In the genomic region with DNA sequence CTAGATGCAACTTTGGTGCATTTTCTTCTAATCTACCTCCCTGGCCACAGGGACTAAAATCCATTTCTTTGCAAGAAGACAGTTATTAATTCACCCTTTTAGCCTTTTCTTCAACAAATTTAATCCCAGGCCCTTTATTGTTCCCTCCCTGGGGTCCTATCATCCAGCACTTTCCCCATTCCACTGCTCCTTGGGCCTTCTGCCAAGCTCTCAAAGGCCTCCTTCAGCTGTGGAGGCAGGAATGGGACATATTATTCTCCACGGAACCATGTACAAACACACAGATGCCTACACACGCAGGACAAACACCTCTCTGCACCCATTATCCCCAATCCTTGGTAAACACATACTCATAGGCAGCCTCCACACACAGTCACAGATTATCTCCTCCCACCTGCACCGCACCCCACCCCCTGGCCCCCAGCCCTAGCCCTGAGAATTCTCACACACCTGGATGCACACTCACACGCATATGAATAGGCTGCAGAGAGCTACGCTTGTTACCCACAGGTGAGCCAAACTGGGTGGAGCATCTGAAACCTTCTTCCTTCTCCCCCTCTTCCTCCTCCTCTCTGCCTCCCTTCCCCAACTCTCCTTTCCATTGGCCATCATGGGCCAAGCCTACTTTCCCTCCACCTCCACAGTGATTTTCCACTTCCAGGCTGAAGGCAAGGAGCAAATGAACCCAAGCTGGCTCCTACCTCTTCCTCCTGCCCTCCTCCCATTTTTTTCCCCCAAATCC, we compare ENCODE assay signal across 14 cellular contexts. TPM values are rescaled to one million over a fixed set of nuclear protein-coding genes. Genes with fewer than 3 reads are reported as not detected.
A peak's percentile ranks its signal among the peaks of the same experiment; 100 is the strongest.
DNase-seq lines count a peak whose midpoint lies in the region; ATAC-seq and TF ChIP-seq lines count a peak whose summit lies in the region.
"Had no signal": no experiment of that assay in that cellular context is flagged by ENCODE, and none has a peak within 500 bp of the region (broad histone marks: within the 10 kb centered on the region; RNA-seq: fewer than 3 reads in every experiment).

No MANE protein-coding gene starts in this region.

- H2AFZ ChIP-seq in SK-N-SH (ENCODE audit: low read depth): no peak overlapping the region
- H2AFZ ChIP-seq in PC-3 (ENCODE audit: low read length): no peak overlapping the region
- no peak overlapping the region for H2AFZ ChIP-seq in smooth muscle cell (ENCODE audit: low read depth)
- no peak overlapping the region for H2AFZ ChIP-seq in MM.1S (ENCODE audit: low read length)

- intact Hi-C loops in PC-3 (cut with micrococcal nuclease): no loop called here

- DNase-seq in SK-N-SH (no peak), PC-3 (peak; percentile 91), smooth muscle cell (lab: John Stamatoyannopoulos, UW; ENCODE audit: unreplicated experiment) (no peak), MM.1S (no peak)
- no peak for DNase-seq in stimulated activated naive CD8-positive, alpha-beta T cell treated with anti-CD3 and anti-CD28 coated beads, Interleukin-15, amount 100 ng/mL, for 72 hours
- DNase-seq: ACHN; activated CD8-positive, alpha-beta memory T cell treated with anti-CD3 and anti-CD28 coated beads for 24 hours; hypothalamus; OCI-M1 had no signal

- H3K9me2 ChIP-seq in SK-N-SH (no peaks in the 10 kb centered on the region), PC-3 (replicated peaks; ENCODE audit: low read length) (no peaks in the 10 kb centered on the region), MM.1S (replicated peaks; ENCODE audit: insufficient read depth, low read length) (no peaks in the 10 kb centered on the region)

- H3K79me2 ChIP-seq in SK-N-SH (ENCODE audit: insufficient read depth) (peaks cover 12% of the 10 kb centered on the region; the same call in 1 of the 2 replicates), PC-3 (ENCODE audit: low read length) (peaks cover 24% of the 10 kb centered on the region; the same call in 1 of the 2 replicates), smooth muscle cell (ENCODE audit: low read depth) (no peaks in the 10 kb centered on the region), MM.1S (ENCODE audit: low read length) (no peaks in the 10 kb centered on the region)

- ATAC-seq in SK-N-SH treated with all-trans-retinoic acid at 6 μM for 48 hours: no peak
- peak; percentile 2 for ATAC-seq in PC-3
- no peak for ATAC-seq in HG03097 (IDR thresholded peaks at IDR 0.05; ENCODE audit: low FRiP score, unreplicated experiment)
- ATAC-seq in stimulated activated naive CD8-positive, alpha-beta T cell treated with anti-CD3 and anti-CD28 coated beads, Interleukin-15, amount 100 ng/mL, for 72 hours: no peak

- 84% methylated on average over 5 of the region's 5 CpGs for WGBS in SK-N-SH (ENCODE audit: low lambda C conversion rate)
- WGBS in smooth muscle cell (ENCODE audit: low lambda C conversion rate): 87% methylated on average over 5 of the region's 5 CpGs

- H3K4me3 ChIP-seq in SK-N-SH (ENCODE audit: low read depth in 2 of 2, low read length in 1 of 2): no peak overlapping the region
- H3K4me3 ChIP-seq in PC-3 (ENCODE audit: low read length): peak overlapping the region; percentile 36; the same call in 1 of the 2 replicates
- H3K4me3 ChIP-seq in iPS-18a (ENCODE audit: low read length): no peak overlapping the region
- no peak overlapping the region for H3K4me3 ChIP-seq in smooth muscle cell
- no peak overlapping the region for H3K4me3 ChIP-seq in MM.1S (ENCODE audit: low read length)

- TF ChIP-seq RAD21 in SK-N-SH (IDR thresholded peaks at IDR 0.05; ENCODE audit: low read length): no peak

- H3K36me3 ChIP-seq in SK-N-SH (replicated peaks in 1 of 2; ENCODE audit: control insufficient read depth in 1 of 2, insufficient read depth in 2 of 2, low read length in 1 of 2) (peaks cover 4 to 13% of the 10 kb centered on the region in 2 experiments), PC-3 (ENCODE audit: low read depth, low read length) (peaks cover 21% of the 10 kb centered on the region), iPS-18a (ENCODE audit: control insufficient read depth, low read depth, low read length) (no peaks in the 10 kb centered on the region), smooth muscle cell (ENCODE audit: low read depth) (no peaks in the 10 kb centered on the region), MM.1S (replicated peaks; ENCODE audit: insufficient read depth, low read length) (no peaks in the 10 kb centered on the region; the same call in 1 of the 2 replicates)

- H3K4me2 ChIP-seq in SK-N-SH: no peak overlapping the region
- peak overlapping the region; percentile 78 for H3K4me2 ChIP-seq in PC-3 (ENCODE audit: low read length)
- H3K4me2 ChIP-seq in smooth muscle cell: no peak overlapping the region
- no peak overlapping the region for H3K4me2 ChIP-seq in MM.1S (ENCODE audit: low read depth, low read length)

- H3K27me3 ChIP-seq in SK-N-SH (ENCODE audit: insufficient read depth) (no peaks in the 10 kb centered on the region), PC-3 (ENCODE audit: low read length) (no peaks in the 10 kb centered on the region), iPS-18a (ENCODE audit: control insufficient read depth, insufficient read depth, low read length) (no peaks in the 10 kb centered on the region), smooth muscle cell (ENCODE audit: low read depth) (no peaks in the 10 kb centered on the region), MM.1S (replicated peaks; ENCODE audit: insufficient read depth, low read length) (no peaks in the 10 kb centered on the region)

- TF ChIP-seq EP300 in SK-N-SH (IDR thresholded peaks at IDR 0.05; ENCODE audit: borderline replicate concordance in 1 of 2, low read depth in 1 of 2, low read length in 1 of 2): no peak

- TF ChIP-seq CTCF in SK-N-SH (IDR thresholded peaks at IDR 0.05) (no peak), PC-3 (conservative IDR thresholded peaks at IDR 0.05; ENCODE audit: low read depth, low read length) (no peak), smooth muscle cell (IDR thresholded peaks at IDR 0.05; ENCODE audit: borderline replicate concordance, insufficient read depth, poor library complexity, severe bottlenecking) (no peak), MM.1S (IDR thresholded peaks at IDR 0.05; ENCODE audit: low read length) (no peak)

- CTCF ChIA-PET in SK-N-SH (lab: Yijun Ruan, JAX) (interaction anchor here (3.1 kb wide), 1 partner anchor 115 kb away, joined by 8 read pairs; no protein-coding TSS in a partner anchor), PC-3 (lab: Charles Lee) (interaction anchor here (0.6 to 1.2 kb wide), 2 partner anchors 21 to 780 kb away, joined by 3 to 5 read pairs; no protein-coding TSS in a partner anchor)

- H4K20me1 ChIP-seq in SK-N-SH (ENCODE audit: insufficient read depth) (peaks cover 9% of the 10 kb centered on the region; the same call in 1 of the 2 replicates), PC-3 (ENCODE audit: low read length) (peaks cover 10% of the 10 kb centered on the region), smooth muscle cell (ENCODE audit: low read depth) (peaks cover 24% of the 10 kb centered on the region), MM.1S (ENCODE audit: insufficient read depth, low read length) (no peaks in the 10 kb centered on the region)

- H3K4me3 Mint-ChIP-seq in stimulated activated naive CD8-positive, alpha-beta T cell treated with anti-CD3 and anti-CD28 coated beads, Interleukin-15, amount 100 ng/mL, for 72 hours: no peak overlapping the region

- H3K9ac ChIP-seq in SK-N-SH (0 out of 2 replicates have a peak overlapping the region, but pooled peaks have one; percentile 11), PC-3 (ENCODE audit: low read length) (peak overlapping the region; percentile 85), iPS-18a (ENCODE audit: low read length) (no peak overlapping the region), smooth muscle cell (ENCODE audit: low read depth) (peak overlapping the region; percentile 46), MM.1S (ENCODE audit: low read length) (no peak overlapping the region)

- H3K9me3 Mint-ChIP-seq in stimulated activated naive CD8-positive, alpha-beta T cell treated with anti-CD3 and anti-CD28 coated beads, Interleukin-15, amount 100 ng/mL, for 72 hours: no peaks in the 10 kb centered on the region

- peak overlapping the region in 1 of 2 donors; percentile 74 for H3K27ac Mint-ChIP-seq in stimulated activated naive CD8-positive, alpha-beta T cell treated with anti-CD3 and anti-CD28 coated beads, Interleukin-15, amount 100 ng/mL, for 72 hours

- BruUV-seq in PC-3 (replicated peaks; lab: Mats Ljungman, UMichigan): no TSS peak

- peaks cover 27 to 73% of the 10 kb centered on the region in 2 experiments; a peak in 3 of 4 replicates for H3K4me1 ChIP-seq in SK-N-SH (ENCODE audit: control insufficient read depth in 1 of 2, insufficient read depth in 2 of 2, low read depth in 1 of 2, low read length in 1 of 2)
- H3K4me1 ChIP-seq in PC-3 (ENCODE audit: insufficient read depth, low read length): peaks cover 89% of the 10 kb centered on the region
- peaks cover 43% of the 10 kb centered on the region for H3K4me1 ChIP-seq in iPS-18a (ENCODE audit: control insufficient read depth, low read depth, low read length)
- peaks cover 45% of the 10 kb centered on the region for H3K4me1 ChIP-seq in smooth muscle cell (ENCODE audit: low read depth)
- peaks cover 23% of the 10 kb centered on the region for H3K4me1 ChIP-seq in MM.1S (ENCODE audit: low read length)

- H3K9me3 ChIP-seq in SK-N-SH (no peaks in the 10 kb centered on the region), PC-3 (ENCODE audit: low read length) (no peaks in the 10 kb centered on the region), iPS-18a (ENCODE audit: control insufficient read depth, low read depth, low read length) (no peaks in the 10 kb centered on the region), smooth muscle cell (replicated peaks; ENCODE audit: low read depth) (no peaks in the 10 kb centered on the region), MM.1S (replicated peaks; ENCODE audit: insufficient read depth, low read length) (no peaks in the 10 kb centered on the region)

- POLR2A ChIA-PET in SK-N-SH (lab: Yijun Ruan, JAX) (no interaction called here), PC-3 (lab: Charles Lee; ENCODE audit: unreplicated experiment) (interaction anchor here (0.6 to 1.6 kb wide), 5 partner anchors 10 to 685 kb away, joined by 3 to 12 read pairs (median 4); a partner anchor contains a TSS)

- H3K4me1 Mint-ChIP-seq in stimulated activated naive CD8-positive, alpha-beta T cell treated with anti-CD3 and anti-CD28 coated beads, Interleukin-15, amount 100 ng/mL, for 72 hours: peaks cover 74% of the 10 kb centered on the region

- no peaks in the 10 kb centered on the region for H3K27me3 Mint-ChIP-seq in stimulated activated naive CD8-positive, alpha-beta T cell treated with anti-CD3 and anti-CD28 coated beads, Interleukin-15, amount 100 ng/mL, for 72 hours

- H3F3A ChIP-seq in SK-N-SH (replicated peaks; ENCODE audit: insufficient read depth) (peaks cover 49% of the 10 kb centered on the region), PC-3 (ENCODE audit: low read length, unreplicated experiment) (peaks cover 19% of the 10 kb centered on the region), smooth muscle cell (ENCODE audit: low read depth) (peaks cover 36% of the 10 kb centered on the region), MM.1S (ENCODE audit: insufficient read depth, low read length) (no peaks in the 10 kb centered on the region; the same call in 1 of the 2 replicates)

- H3K27ac ChIP-seq in SK-N-SH (ENCODE audit: low read depth in 2 of 2, low read length in 1 of 2) (peak overlapping the region in 1 of 2 experiments; percentile 86; a peak in 2 of 4 replicates), PC-3 (ENCODE audit: low read length) (peak overlapping the region; percentile 98), iPS-18a (ENCODE audit: low read length) (peak overlapping the region; percentile 51), smooth muscle cell (ENCODE audit: low read depth) (peak overlapping the region; percentile 96), MM.1S (ENCODE audit: low read length) (no peak overlapping the region)

RNA-seq across cellular contexts. Expression of a gene that starts 11.7 kb away (rescaled TPM):
- polyA plus RNA-seq in SK-N-SH (2012; rRNA removed) (625 and 646 TPM in 2 replicates), smooth muscle cell (1,005 and 1,171 TPM in 2 replicates)
- polyA plus RNA-seq in SK-N-SH (2012; cell fraction: cytosol; rRNA removed): 361 and 510 TPM in 2 replicates
- polyA plus RNA-seq in SK-N-SH (2012; cell fraction: nucleus; rRNA removed): 304 and 445 TPM in 2 replicates
- total RNA-seq in PC-3 (2014; rRNA removed) (1,281 and 1,584 TPM in 2 replicates), smooth muscle cell (390 and 408 TPM in 2 replicates)

RNA-seq across cellular contexts. Expression of a gene that starts 13.7 kb away (rescaled TPM):
- polyA plus RNA-seq in SK-N-SH (2012; rRNA removed): 0.57 and 0.74 TPM in 2 replicates
- 0.51 and 0.66 TPM in 2 replicates for polyA plus RNA-seq in SK-N-SH (2012; cell fraction: cytosol; rRNA removed)
- 0.95 and 2.1 TPM in 2 replicates for polyA plus RNA-seq in SK-N-SH (2012; cell fraction: nucleus; rRNA removed)
- 1.6 and 4.8 TPM in 2 replicates for total RNA-seq in PC-3 (2014; rRNA removed)
- total RNA-seq in smooth muscle cell: 1.1 and 1.3 TPM in 2 replicates
- polyA plus RNA-seq in smooth muscle cell: 1.2 and 1.9 TPM in 2 replicates

RNA-seq across cellular contexts. Expression of a gene that starts 31.8 kb away (rescaled TPM):
- polyA plus RNA-seq in SK-N-SH (2012; rRNA removed) (0.86 and 2.4 TPM in 2 replicates), smooth muscle cell (2.1 and 6.6 TPM in 2 replicates)
- polyA plus RNA-seq in SK-N-SH (2012; cell fraction: cytosol; rRNA removed): 0.62 and 1.3 TPM in 2 replicates
- polyA plus RNA-seq in SK-N-SH (2012; cell fraction: nucleus; rRNA removed): 6.9 and 10.8 TPM in 2 replicates
- total RNA-seq in PC-3 (2014; rRNA removed) (15.6 and 19.9 TPM in 2 replicates), smooth muscle cell (0.49 and 0.99 TPM in 2 replicates)
- total RNA-seq: pulmonary artery endothelial cell had no signal

RNA-seq across cellular contexts. Expression of a gene that starts 40.4 kb away (rescaled TPM):
- polyA plus RNA-seq in SK-N-SH (2012; rRNA removed) (0.12 and 0.19 TPM in 2 replicates), smooth muscle cell (1.8 and 2.1 TPM in 2 replicates)
- 0.08 and 0.18 TPM in 2 replicates for polyA plus RNA-seq in SK-N-SH (2012; cell fraction: cytosol; rRNA removed)
- 0.08 and 0.18 TPM in 2 replicates for polyA plus RNA-seq in SK-N-SH (2012; cell fraction: nucleus; rRNA removed)
- total RNA-seq in PC-3 (2014; rRNA removed) (5.9 and 8.7 TPM in 2 replicates), smooth muscle cell (1.3 TPM in 1 of 2 replicates, not detected in the other)
- total RNA-seq: cerebellum, pulmonary artery endothelial cell had no signal

RNA-seq across cellular contexts. Expression of a gene that starts 51.2 kb away (rescaled TPM):
- polyA plus RNA-seq in SK-N-SH (2012; rRNA removed): not detected in 2 replicates
- 0.03 and 0.08 TPM in 2 replicates for polyA plus RNA-seq in SK-N-SH (2012; cell fraction: cytosol; rRNA removed)
- polyA plus RNA-seq in SK-N-SH (2012; cell fraction: nucleus; rRNA removed): 0.19 and 0.27 TPM in 2 replicates
- total RNA-seq in PC-3 (2014; rRNA removed): 0.29 and 0.47 TPM in 2 replicates
- total RNA-seq in smooth muscle cell: not detected in 2 replicates
- 0.29 and 1.3 TPM in 2 replicates for polyA plus RNA-seq in smooth muscle cell
- total RNA-seq: pulmonary artery endothelial cell had no signal

Comparison
In these comparisons a context has a peak if more than half of its experiments do, and no peak if none do; other contexts are left out.
1. H3K9ac ChIP-seq: peak in SK-N-SH (single experiment), PC-3 (single experiment) and smooth muscle cell (single experiment); none in iPS-18a (single experiment) and MM.1S (single experiment).